In genomic region chr7:65749518-65749917, GRCh38 we compare ENCODE assay signal across 12 cellular contexts.
DNase-seq lines count a peak whose midpoint lies in the region; ATAC-seq, FAIRE-seq and TF ChIP-seq lines count a peak whose summit lies in the region.
"Had no signal": no experiment of that assay in that cellular context is flagged by ENCODE, and none has a peak within 500 bp of the region (broad histone marks: within the 10 kb centered on the region; RNA-seq: fewer than 3 reads in every experiment).

No MANE protein-coding gene starts in this region.

- H3K27ac ChIP-seq in CD8-positive, alpha-beta memory T cell (ENCODE audit: low read depth, low read length): no peak overlapping the region

- peak overlapping the region; percentile 97 for H3K9ac ChIP-seq in adipocyte (ENCODE audit: low read length)

- no peak overlapping the region for H3K27ac Mint-ChIP-seq in CD8-positive, alpha-beta memory T cell
- no peak overlapping the region for H3K27ac Mint-ChIP-seq in natural killer cell treated with Interleukin-12 subunit alpha and Interleukin-12 subunit beta and Interleukin-15 and Interleukin-18, amount 100 ng/mL, for 72 hours

- H3K9me3 ChIP-seq in CD8-positive, alpha-beta memory T cell (ENCODE audit: low read length): no peaks in the 10 kb centered on the region
- no peaks in the 10 kb centered on the region for H3K9me3 ChIP-seq in adipocyte (ENCODE audit: control insufficient read depth, low read length)
- H3K9me3 ChIP-seq: right lobe of liver had no signal

- no peak for TF ChIP-seq POLR2A in NB4 (IDR thresholded peaks at IDR 0.05; ENCODE audit: extremely low read depth, insufficient read length)

- H3K4me1 ChIP-seq in CD8-positive, alpha-beta memory T cell (ENCODE audit: insufficient read depth, low read length): peaks cover 9% of the 10 kb centered on the region
- H3K4me1 ChIP-seq in adipocyte (ENCODE audit: control insufficient read depth, insufficient read depth, low read length): peaks cover 12% of the 10 kb centered on the region

- peaks cover 11 to 41% (median 20%) of the 10 kb centered on the region in 3 donors for H3K4me1 Mint-ChIP-seq in CD8-positive, alpha-beta memory T cell
- H3K4me1 Mint-ChIP-seq in natural killer cell treated with Interleukin-12 subunit alpha and Interleukin-12 subunit beta and Interleukin-15 and Interleukin-18, amount 100 ng/mL, for 72 hours (ENCODE audit: low read depth in 2 of 2): peaks cover 5 to 7% of the 10 kb centered on the region in 2 donors

- DNase-seq in CD8-positive, alpha-beta memory T cell: no peak
- DNase-seq in NB4 (ENCODE audit: low read depth): peak; percentile 33
- no peak for DNase-seq in adipocyte (ENCODE audit: low read depth)
- no peak for DNase-seq in natural killer cell treated with Interleukin-12 subunit alpha and Interleukin-12 subunit beta and Interleukin-15 and Interleukin-18, amount 100 ng/mL, for 72 hours (ENCODE audit: low spot score)
- DNase-seq in GM19239 (ENCODE audit: insufficient read length, low spot score): no peak
- DNase-seq in amygdala (lab: John Stamatoyannopoulos, UW): no peak
- DNase-seq: DMS79, NCI-H2227 treated with DMSO at 0.1 percent for 48 hours had no signal

- CTCF ChIA-PET in CD8-positive, alpha-beta memory T cell (lab: Charles Lee): no interaction called here

- peak overlapping the region in 6 of 7 donors; percentile 90 to 100 (median 94) for H3K4me3 Mint-ChIP-seq in CD8-positive, alpha-beta memory T cell
- H3K4me3 Mint-ChIP-seq in natural killer cell treated with Interleukin-12 subunit alpha and Interleukin-12 subunit beta and Interleukin-15 and Interleukin-18, amount 100 ng/mL, for 72 hours: peak overlapping the region; percentile 99

- ATAC-seq in natural killer cell treated with Interleukin-12 subunit alpha and Interleukin-12 subunit beta and Interleukin-15 and Interleukin-18, amount 100 ng/mL, for 72 hours: no peak
- ATAC-seq in GM21423 (IDR thresholded peaks at IDR 0.05; ENCODE audit: unreplicated experiment) (no peak), GM18909 (IDR thresholded peaks at IDR 0.05; ENCODE audit: poor library complexity, unreplicated experiment) (no peak)

- H3K27me3 ChIP-seq in CD8-positive, alpha-beta memory T cell (ENCODE audit: insufficient read depth, low read length, poor library complexity, severe bottlenecking): no peaks in the 10 kb centered on the region
- no peaks in the 10 kb centered on the region for H3K27me3 ChIP-seq in adipocyte (replicated peaks; ENCODE audit: control insufficient read depth, insufficient read depth, low read length)
- H3K27me3 ChIP-seq: right lobe of liver had no signal

- no peaks in the 10 kb centered on the region for H3K9me3 Mint-ChIP-seq in CD8-positive, alpha-beta memory T cell
- no peaks in the 10 kb centered on the region for H3K9me3 Mint-ChIP-seq in natural killer cell treated with Interleukin-12 subunit alpha and Interleukin-12 subunit beta and Interleukin-15 and Interleukin-18, amount 100 ng/mL, for 72 hours

- peaks cover under 1% of the 10 kb centered on the region for H3K36me3 ChIP-seq in CD8-positive, alpha-beta memory T cell (ENCODE audit: insufficient read depth, low read length)
- H3K36me3 ChIP-seq in adipocyte (ENCODE audit: control insufficient read depth, insufficient read depth, low read length, severe bottlenecking): peaks cover 5% of the 10 kb centered on the region
- H3K36me3 ChIP-seq: right lobe of liver had no signal

- H3K4me3 ChIP-seq in CD8-positive, alpha-beta memory T cell (ENCODE audit: low read length): no peak overlapping the region
- peak overlapping the region; percentile 71 for H3K4me3 ChIP-seq in NB4 (ENCODE audit: low read depth, low read length)
- peak overlapping the region; percentile 93 for H3K4me3 ChIP-seq in adipocyte (ENCODE audit: low read length)

- POLR2A ChIA-PET in CD8-positive, alpha-beta memory T cell (lab: Charles Lee): interaction anchor here (1.2 kb wide), 1 partner anchor 21 kb away, joined by 3 read pairs; no protein-coding TSS in a partner anchor

- FAIRE-seq in GM19239 (lab: Jason Lieb, UNC): no peak
- FAIRE-seq: GM18507 had no signal

- TF ChIP-seq CTCF in NB4 (IDR thresholded peaks at IDR 0.05; ENCODE audit: low read depth, low read length): no peak

- H3K36me3 Mint-ChIP-seq in CD8-positive, alpha-beta memory T cell: peaks cover 0 to 29% (median 0%) of the 10 kb centered on the region in 3 donors
- H3K36me3 Mint-ChIP-seq in natural killer cell treated with Interleukin-12 subunit alpha and Interleukin-12 subunit beta and Interleukin-15 and Interleukin-18, amount 100 ng/mL, for 72 hours: no peaks in the 10 kb centered on the region

- H3K27me3 Mint-ChIP-seq in CD8-positive, alpha-beta memory T cell: no peaks in the 10 kb centered on the region
- no peaks in the 10 kb centered on the region for H3K27me3 Mint-ChIP-seq in natural killer cell treated with Interleukin-12 subunit alpha and Interleukin-12 subunit beta and Interleukin-15 and Interleukin-18, amount 100 ng/mL, for 72 hours
